Comparison of ENCODE assay signal across 8 cellular contexts in genomic region chr15:82749951-82750830, GRCh38. TPM values are rescaled to one million over a fixed set of nuclear protein-coding genes. Genes with fewer than 3 reads are reported as not detected.
DNase-seq lines count a peak whose midpoint lies in the region; ATAC-seq, FAIRE-seq and TF ChIP-seq lines count a peak whose summit lies in the region.

No MANE protein-coding gene starts in this region.

- ATAC-seq in GM18499 (IDR thresholded peaks at IDR 0.05; ENCODE audit: insufficient read depth, unreplicated experiment) (peak; percentile 63), HG02938 (IDR thresholded peaks at IDR 0.05; ENCODE audit: unreplicated experiment) (peak; percentile 88), psoas muscle (peak; percentile 92 to 95 (median 94))

- intact Hi-C loops in psoas muscle (cut with DNase I), result loop anchor here in 1 of 2 donors (1.0 kb wide), 2 partner anchors 60 to 210 kb away; partner anchors contain the start of gene RPS17

- H3K36me3 ChIP-seq in right atrium auricular region (peaks cover 9% of the 10 kb centered on the region), psoas muscle (ENCODE audit: insufficient read depth in 1 of 2, low read depth in 1 of 2) (peaks cover 3 to 34% of the 10 kb centered on the region in 2 donors)

- no peaks in the 10 kb centered on the region for H3K9me3 ChIP-seq in right atrium auricular region
- no peaks in the 10 kb centered on the region for H3K9me3 ChIP-seq in psoas muscle

- peak; percentile 77 for FAIRE-seq in urothelium cell line (lab: Jason Lieb, UNC)

- H3K27me3 ChIP-seq in right atrium auricular region (no peaks in the 10 kb centered on the region), psoas muscle (ENCODE audit: insufficient read depth in 3 of 3, low read length in 2 of 3) (no peaks in the 10 kb centered on the region)

- H3K4me3 ChIP-seq in right atrium auricular region, result peak overlapping the region; percentile 69 to 80
- peak overlapping the region; percentile 88 for H3K4me3 ChIP-seq in psoas muscle

- H3K27ac ChIP-seq in right atrium auricular region, result peak overlapping the region; percentile 85 to 89
- peak overlapping the region; percentile 98 for H3K27ac ChIP-seq in psoas muscle

- WGBS in psoas muscle, 3 donors, result 0 to 1% (median 0%) methylated on average over 47 of the region's 47 CpGs

- no peak for TF ChIP-seq CTCF in right atrium auricular region (IDR thresholded peaks at IDR 0.05)
- no peak for TF ChIP-seq CTCF in psoas muscle (IDR thresholded peaks at IDR 0.05)

- peaks cover 0 to 19% of the 10 kb centered on the region in 2 donors for H3K4me1 ChIP-seq in right atrium auricular region
- H3K4me1 ChIP-seq in psoas muscle, result peaks cover 42% of the 10 kb centered on the region

- DNase-seq in NCI-H187 (lab: John Stamatoyannopoulos, UW) (peak; percentile 42 to 72), T-helper 2 cell (peak; percentile 56 to 90 (median 73)), anterior cingulate cortex (lab: John Stamatoyannopoulos, UW) (peak; percentile 49 to 97 (median 91)), right atrium auricular region (ENCODE audit: low spot score) (peak; percentile 94), psoas muscle (peak; percentile 92 to 97), urothelium cell line (ENCODE audit: low spot score) (peak; percentile 93)

RNA-seq across cellular contexts. Expression of gene AP3B2, which starts 40.5 kb away (rescaled TPM):
- under 1 TPM in 1 of 2 donors, not detected in 1; 0.51 TPM for total RNA-seq in right atrium auricular region
- total RNA-seq in psoas muscle, result 1 to 10 TPM in 1 of 4 donors, under 1 TPM in 3; 0.13 to 2.0 (median 0.36) TPM
- polyA plus RNA-seq in psoas muscle, result under 1 TPM in 2 of 3 donors, not detected in 1; 0.16 to 0.27 TPM

RNA-seq across cellular contexts. Expression of gene FSD2, which starts 55.7 kb away (rescaled TPM):
- 10 to 100 TPM in 1 of 2 donors, 1 to 10 TPM in 1; 9.0 to 58.8 TPM for total RNA-seq in right atrium auricular region
- 10 to 100 TPM; 10.3 to 65.3 (median 28.2) TPM for total RNA-seq in psoas muscle
- polyA plus RNA-seq in psoas muscle, result 10 to 100 TPM in 1 of 3 donors, 1 to 10 TPM in 1, under 1 TPM in 1; 0.51 to 32.2 (median 5.9) TPM

RNA-seq across cellular contexts. Expression of gene WHAMM, which starts 59.2 kb away (rescaled TPM):
- total RNA-seq in right atrium auricular region (1 to 10 TPM; 5.2 to 6.7 TPM), psoas muscle (10 to 100 TPM; 14.7 to 30.8 (median 24.1) TPM)
- 10 to 100 TPM in 2 of 3 donors, 1 to 10 TPM in 1; 9.9 to 25.8 (median 12.0) TPM for polyA plus RNA-seq in psoas muscle

Comparison
In these comparisons a context has a peak if more than half of its experiments do, and no peak if none do; other contexts are left out.
1. Peak in every context shown above with its lines: DNase-seq, ATAC-seq, H3K4me3 ChIP-seq and H3K27ac ChIP-seq.